Comparison of ENCODE assay signal across 10 cellular contexts in genomic region chr3:169241575-169241927, GRCh38.
DNase-seq lines count a peak whose midpoint lies in the region; ATAC-seq, FAIRE-seq and TF ChIP-seq lines count a peak whose summit lies in the region.
"Had no signal": no experiment of that assay in that cellular context is flagged by ENCODE, and none has a peak within 500 bp of the region (broad histone marks: within the 10 kb centered on the region; RNA-seq: fewer than 3 reads in every experiment).

No MANE protein-coding gene starts in this region.

- intact Hi-C loops in heart left ventricle (cut with DNase I), result loop anchor here in 1 of 10 donors (10.0 kb wide), 1 partner anchor 87 kb away; no protein-coding TSS in a partner anchor
- intact Hi-C loops in gastrocnemius medialis (cut with DNase I; ENCODE audit: low total_unique reads), result no loop called here

- FAIRE-seq in H54 (lab: Jason Lieb, UNC), result peak; percentile 87

- H3K27ac ChIP-seq in heart left ventricle (peak overlapping the region in 10 of 12 donors; percentile 35 to 81 (median 72)), gastrocnemius medialis (peak overlapping the region in 3 of 4 donors; percentile 51 to 58 (median 56))

- no peak for DNase-seq in H54 (ENCODE audit: insufficient read length, low spot score)
- DNase-seq in amniotic epithelial cell (ENCODE audit: low read depth), result peak; percentile 89
- DNase-seq in heart left ventricle, result no peak
- no peak for DNase-seq in gastrocnemius medialis
- DNase-seq in NCI-H1092 treated with DMSO at 0.1 percent for 48 hours (lab: John Stamatoyannopoulos, UW), result no peak
- no peak for DNase-seq in amygdala (lab: John Stamatoyannopoulos, UW)
- DNase-seq: activated CD8-positive, alpha-beta memory T cell treated with anti-CD3 and anti-CD28 coated beads, Interleukin-2, amount 50 U/mL, for 48 hours; CD4-positive, alpha-beta memory T cell had no signal

- H3K4me3 ChIP-seq in heart left ventricle (peak overlapping the region in 8 of 12 donors; percentile 21 to 59 (median 52)), gastrocnemius medialis (no peak overlapping the region)

- 45 to 67% (median 54%) methylated on average over 1 of the region's 1 CpG for WGBS in heart left ventricle, 4 donors

- ATAC-seq in heart left ventricle, result peak in 1 of 4 donors; percentile 49
- ATAC-seq in gastrocnemius medialis, result no peak
- ATAC-seq in GM18861 (IDR thresholded peaks at IDR 0.05; ENCODE audit: unreplicated experiment), result no peak
- no peak for ATAC-seq in HG02970 (IDR thresholded peaks at IDR 0.05; ENCODE audit: low FRiP score, unreplicated experiment)

- H3K9me3 ChIP-seq in heart left ventricle (no peaks in the 10 kb centered on the region), gastrocnemius medialis (no peaks in the 10 kb centered on the region)

- H3K36me3 ChIP-seq in heart left ventricle (no peaks in the 10 kb centered on the region), gastrocnemius medialis (no peaks in the 10 kb centered on the region)

- in situ Hi-C loops in gastrocnemius medialis (cut with MboI; ENCODE audit: low sequenced_read_pairs in 4 of 4), result no loop called here

- H3K4me1 ChIP-seq in heart left ventricle, result peaks cover 0 to 31% (median 7%) of the 10 kb centered on the region in 12 donors
- no peaks in the 10 kb centered on the region for H3K4me1 ChIP-seq in gastrocnemius medialis

- TF ChIP-seq POLR2A in H54 (IDR thresholded peaks at IDR 0.05; ENCODE audit: low read depth, low read length) (no peak), heart left ventricle (IDR thresholded peaks at IDR 0.05) (no peak), gastrocnemius medialis (IDR thresholded peaks at IDR 0.05) (no peak)

- TF ChIP-seq CTCF in heart left ventricle (IDR thresholded peaks at IDR 0.05) (no peak), gastrocnemius medialis (IDR thresholded peaks at IDR 0.05 in 4 of 5, conservative IDR thresholded peaks at IDR 0.05 in 1 of 5) (no peak)

- H3K27me3 ChIP-seq in heart left ventricle (peaks cover 0 to 11% (median 0%) of the 10 kb centered on the region in 9 donors), gastrocnemius medialis (peaks cover 0 to 4% (median 0%) of the 10 kb centered on the region in 3 donors)

Comparison
In these comparisons a context has a peak if more than half of its experiments do, and no peak if none do; other contexts are left out.
1. H3K4me3 ChIP-seq: peak in heart left ventricle (8 of 12); none in gastrocnemius medialis (0 of 4).